ENCODE assay signal across 9 cellular contexts in genomic region chr2:110114007-110114591, GRCh38. TPM values are rescaled to one million over a fixed set of nuclear protein-coding genes. Genes with fewer than 3 reads are reported as not detected.
A peak's percentile ranks its signal among the peaks of the same experiment; 100 is the strongest.
DNase-seq lines count a peak whose midpoint lies in the region; ATAC-seq and TF ChIP-seq lines count a peak whose summit lies in the region.
"Had no signal": no experiment of that assay in that cellular context is flagged by ENCODE, and none has a peak within 500 bp of the region (broad histone marks: within the 10 kb centered on the region; RNA-seq: fewer than 3 reads in every experiment).

No MANE protein-coding gene starts in this region.

- H3K27me3 ChIP-seq in ascending aorta: no peaks in the 10 kb centered on the region

- intact Hi-C loops in ascending aorta (cut with DNase I): no loop called here

- peaks cover 3 to 4% of the 10 kb centered on the region in 2 donors for H3K9me3 Mint-ChIP-seq in stimulated activated naive B cell treated with anti-CD40 and anti-IgM and Interleukin-4, amounts not matched to agents 10 μg/mL and 1 μg/mL and 100 μg/mL, for 72 hours

- DNase-seq in A172 (ENCODE audit: low spot score): peak; percentile 96
- DNase-seq in HT1080 (ENCODE audit: low read depth): peak; percentile 44
- no peak for DNase-seq in ascending aorta (ENCODE audit: low spot score in 2 of 2)
- DNase-seq in kidney tubule cell (ENCODE audit: low spot score): peak; percentile 90
- no peak for DNase-seq in SIG-M5 (lab: John Stamatoyannopoulos, UW)
- DNase-seq in SK-N-DZ (ENCODE audit: low spot score): no peak
- DNase-seq in stimulated activated naive B cell treated with anti-CD40 and anti-IgM and Interleukin-4, amounts not matched to agents 10 μg/mL and 1 μg/mL and 100 μg/mL, for 72 hours: no peak
- no peak for DNase-seq in GM10248 (ENCODE audit: extremely low spot score)

- H3K4me3 Mint-ChIP-seq in stimulated activated naive B cell treated with anti-CD40 and anti-IgM and Interleukin-4, amounts not matched to agents 10 μg/mL and 1 μg/mL and 100 μg/mL, for 72 hours: no peak overlapping the region
- H3K4me3 Mint-ChIP-seq: memory B cell had no signal

- no peaks in the 10 kb centered on the region for H3K36me3 ChIP-seq in ascending aorta

- no peaks in the 10 kb centered on the region for H3K36me3 Mint-ChIP-seq in stimulated activated naive B cell treated with anti-CD40 and anti-IgM and Interleukin-4, amounts not matched to agents 10 μg/mL and 1 μg/mL and 100 μg/mL, for 72 hours
- H3K36me3 Mint-ChIP-seq: memory B cell had no signal

- H3K27ac Mint-ChIP-seq in stimulated activated naive B cell treated with anti-CD40 and anti-IgM and Interleukin-4, amounts not matched to agents 10 μg/mL and 1 μg/mL and 100 μg/mL, for 72 hours: no peak overlapping the region
- H3K27ac Mint-ChIP-seq: memory B cell had no signal

- CTCF ChIA-PET in GM10248 (lab: Yijun Ruan, JAX): interaction anchor here (1.9 kb wide), 1 partner anchor 43 kb away, joined by 4 read pairs; no protein-coding TSS in a partner anchor

- peaks cover 63 to 93% of the 10 kb centered on the region in 2 donors for H3K27me3 Mint-ChIP-seq in stimulated activated naive B cell treated with anti-CD40 and anti-IgM and Interleukin-4, amounts not matched to agents 10 μg/mL and 1 μg/mL and 100 μg/mL, for 72 hours

- no peaks in the 10 kb centered on the region for H3K9me3 ChIP-seq in ascending aorta

- peaks cover 0 to 7% of the 10 kb centered on the region in 2 donors for H3K4me1 ChIP-seq in ascending aorta

- no peaks in the 10 kb centered on the region for H3K4me1 Mint-ChIP-seq in stimulated activated naive B cell treated with anti-CD40 and anti-IgM and Interleukin-4, amounts not matched to agents 10 μg/mL and 1 μg/mL and 100 μg/mL, for 72 hours
- H3K4me1 Mint-ChIP-seq: memory B cell had no signal

- POLR2A ChIA-PET in GM10248 (lab: Yijun Ruan, JAX): no interaction called here

- peak overlapping the region in 1 of 2 donors; percentile 65 for H3K4me3 ChIP-seq in ascending aorta

- TF ChIP-seq CTCF in ascending aorta (IDR thresholded peaks at IDR 0.05) (peak in 1 of 3 experiments; percentile 17), GM10248 (IDR thresholded peaks at IDR 0.05; ENCODE audit: control extremely low read depth, extremely low read depth, low read depth, missing control alignments) (no peak)

- peak overlapping the region; percentile 35 to 63 for H3K27ac ChIP-seq in ascending aorta

- ATAC-seq in stimulated activated naive B cell treated with anti-CD40 and anti-IgM and Interleukin-4, amounts not matched to agents 10 μg/mL and 1 μg/mL and 100 μg/mL, for 72 hours (replicated peaks): no peak

RNA-seq across cellular contexts. Expression of gene MALL, which starts 1.5 kb away (rescaled TPM):
- total RNA-seq in A172 (2014; rRNA removed; shearing (Covaris generic)): 184 and 298 TPM in 2 replicates
- 0.07 and 0.77 TPM in 2 replicates for total RNA-seq in HT1080 (2014; rRNA removed; shearing (Covaris generic))
- 0.15 and 0.32 TPM in 2 replicates for polyA plus RNA-seq in HT1080 (2015; cell fraction: cytosol; rRNA removed)
- polyA plus RNA-seq in HT1080 (2015; cell fraction: nucleus; rRNA removed): 0.08 and 0.25 TPM in 2 replicates
- total RNA-seq in ascending aorta: 38.5 TPM
- not detected in 2 replicates for polyA plus RNA-seq in SK-N-DZ (2014; cell fraction: cytosol; rRNA removed)
- 0.15 TPM in 1 of 2 replicates, not detected in the other for polyA plus RNA-seq in SK-N-DZ (2014; cell fraction: nucleus; rRNA removed)

Comparison
In these comparisons a context has a peak if more than half of its experiments do, and no peak if none do; other contexts are left out.
1. DNase-seq: peak in A172 (single experiment), HT1080 (single experiment) and kidney tubule cell (single experiment); none in ascending aorta (0 of 2), SIG-M5 (single experiment), SK-N-DZ (single experiment), stimulated activated naive B cell treated with anti-CD40 and anti-IgM and Interleukin-4, amounts not matched to agents 10 μg/mL and 1 μg/mL and 100 μg/mL, for 72 hours (single experiment) and GM10248 (single experiment).
2. RNA of gene MALL, which starts 1.5 kb away (total RNA-seq): 184 to 298 TPM in A172 and 38.5 TPM in ascending aorta (single experiment); 0.07 to 0.77 TPM in HT1080; every median in the first group is over 10 times any median in the second.